In the genomic region with DNA sequence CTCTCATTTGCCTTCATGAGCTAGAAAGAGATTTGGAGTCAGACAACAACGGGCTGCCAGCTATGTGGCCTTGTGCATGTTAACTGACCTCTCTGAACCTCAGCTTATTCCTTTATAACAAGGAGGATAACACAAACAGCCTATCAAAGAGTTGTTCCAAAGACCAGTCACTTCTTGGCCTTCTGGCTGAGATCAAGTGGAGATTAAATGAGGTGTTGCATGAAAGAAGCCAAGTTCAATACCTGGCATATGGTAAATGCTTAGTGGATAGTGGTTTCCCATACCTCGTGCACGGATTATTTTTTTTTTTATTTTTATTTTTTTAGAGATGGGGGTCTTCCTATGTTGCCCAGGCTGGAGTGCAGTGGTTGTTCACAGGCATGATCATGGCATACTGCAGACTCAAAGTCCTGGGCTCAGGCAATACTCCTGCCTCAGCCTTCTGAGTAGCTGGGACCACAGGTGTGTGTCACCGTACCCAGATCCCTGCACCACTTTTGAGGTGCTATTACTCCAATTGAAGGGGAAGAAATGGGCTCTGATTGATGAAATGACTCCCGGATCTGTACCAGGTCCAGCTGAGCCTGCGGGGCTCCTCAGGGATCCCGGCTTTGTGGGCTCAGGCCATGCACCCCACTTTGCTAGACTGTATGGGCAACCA, we compare ENCODE assay signal across 19 cellular contexts. TPM values are rescaled to one million over a fixed set of nuclear protein-coding genes. Genes with fewer than 3 reads are reported as not detected.
DNase-seq lines count a peak whose midpoint lies in the region; ATAC-seq and TF ChIP-seq lines count a peak whose summit lies in the region.
"Had no signal": no experiment of that assay in that cellular context is flagged by ENCODE, and none has a peak within 500 bp of the region (broad histone marks: within the 10 kb centered on the region; RNA-seq: fewer than 3 reads in every experiment).

No MANE protein-coding gene starts in this region.

- H3K9me3 ChIP-seq in AG04450 (ENCODE audit: control insufficient read depth, insufficient read depth, low read length), result no peaks in the 10 kb centered on the region; the same call in 1 of the 2 replicates
- H3K9me3 ChIP-seq in CD8-positive, alpha-beta T cell (ENCODE audit: low read length), result no peaks in the 10 kb centered on the region
- H3K9me3 ChIP-seq: BE2C, pancreas had no signal

- H3K36me3 ChIP-seq in CD8-positive, alpha-beta T cell (ENCODE audit: insufficient read depth, low read length), result no peaks in the 10 kb centered on the region
- H3K36me3 ChIP-seq: BE2C, pancreas had no signal

- H3K27ac Mint-ChIP-seq in activated CD8-positive, alpha-beta T cell treated with anti-CD3 and anti-CD28 coated beads, Interleukin-2, amount 10 ng/mL, durations not matched to agents 7 days and 5 days, result peak overlapping the region; percentile 79
- peak overlapping the region; percentile 62 to 81 for H3K27ac Mint-ChIP-seq in natural killer cell
- no peak overlapping the region for H3K27ac Mint-ChIP-seq in CD8-positive, alpha-beta T cell
- H3K27ac Mint-ChIP-seq: stimulated activated naive B cell treated with anti-CD40 and anti-IgM and Interleukin-4, amounts not matched to agents 10 μg/mL and 1 μg/mL and 100 μg/mL, for 72 hours had no signal

- H3K9me3 Mint-ChIP-seq in activated CD8-positive, alpha-beta T cell treated with anti-CD3 and anti-CD28 coated beads, Interleukin-2, amount 10 ng/mL, durations not matched to agents 7 days and 5 days (ENCODE audit: insufficient read depth), result no peaks in the 10 kb centered on the region
- H3K9me3 Mint-ChIP-seq in natural killer cell, result no peaks in the 10 kb centered on the region
- no peaks in the 10 kb centered on the region for H3K9me3 Mint-ChIP-seq in CD8-positive, alpha-beta T cell
- H3K9me3 Mint-ChIP-seq: stimulated activated naive B cell treated with anti-CD40 and anti-IgM and Interleukin-4, amounts not matched to agents 10 μg/mL and 1 μg/mL and 100 μg/mL, for 72 hours had no signal

- no peak for DNase-seq in AG04450 (ENCODE audit: low read depth, low spot score)
- DNase-seq in HCEC 1CT, result peak; percentile 37
- DNase-seq in activated CD8-positive, alpha-beta T cell treated with anti-CD3 and anti-CD28 coated beads, Interleukin-2, amount 10 ng/mL, durations not matched to agents 7 days and 5 days, result no peak
- DNase-seq in natural killer cell, result no peak
- DNase-seq in NCI-H82 (lab: John Stamatoyannopoulos, UW), result no peak
- DNase-seq in CD8-positive, alpha-beta T cell, result no peak
- DNase-seq in medulla oblongata (ENCODE audit: extremely low spot score), result no peak
- DNase-seq: activated CD4-positive, alpha-beta T cell treated with anti-CD3 and anti-CD28 coated beads, Interleukin-2, amount 50 U/mL, for 48 hours; aorta; BE2C; DMS 273 treated with DMSO at 0.1 percent for 48 hours; head of caudate nucleus; kidney; NCI-H1436 treated with DMSO at 0.1 percent for 48 hours; NCI-H345; NK-92 treated with Interleukin-12 subunit alpha and Interleukin-12 subunit beta, amount 100 ng/mL, for 24 hours; stimulated activated naive B cell treated with anti-CD40 and anti-IgM and Interleukin-4, amounts not matched to agents 10 μg/mL and 1 μg/mL and 100 μg/mL, for 72 hours had no signal

- CTCF ChIA-PET in AG04450 (lab: Charles Lee), result interaction anchor here (1.0 to 10.2 kb wide), 6 partner anchors 19 to 119 kb away, joined by 3 to 101 read pairs (median 5); no protein-coding TSS in a partner anchor
- CTCF ChIA-PET in activated CD8-positive, alpha-beta T cell treated with anti-CD3 and anti-CD28 coated beads, Interleukin-2, amount 10 ng/mL, durations not matched to agents 7 days and 5 days (lab: Charles Lee), result interaction anchor here (1.3 to 15.0 kb wide), 13 partner anchors 7 to 88 kb away, joined by 3 to 241 read pairs (median 11); a partner anchor contains a TSS
- CTCF ChIA-PET in CD8-positive, alpha-beta T cell (lab: Charles Lee), result interaction anchor here (0.8 to 64.7 kb wide), 5 partner anchors 9 to 88 kb away, joined by 3 to 2176 read pairs (median 3); a partner anchor contains a TSS

- H3K27me3 Mint-ChIP-seq in activated CD8-positive, alpha-beta T cell treated with anti-CD3 and anti-CD28 coated beads, Interleukin-2, amount 10 ng/mL, durations not matched to agents 7 days and 5 days (ENCODE audit: low read depth), result no peaks in the 10 kb centered on the region
- no peaks in the 10 kb centered on the region for H3K27me3 Mint-ChIP-seq in natural killer cell (ENCODE audit: low read depth in 2 of 2)
- H3K27me3 Mint-ChIP-seq in CD8-positive, alpha-beta T cell (ENCODE audit: low read depth), result no peaks in the 10 kb centered on the region
- H3K27me3 Mint-ChIP-seq: stimulated activated naive B cell treated with anti-CD40 and anti-IgM and Interleukin-4, amounts not matched to agents 10 μg/mL and 1 μg/mL and 100 μg/mL, for 72 hours had no signal

- no peak for TF ChIP-seq CTCF in AG04450 (IDR thresholded peaks at IDR 0.05; ENCODE audit: low read depth, low read length)
- TF ChIP-seq CTCF in natural killer cell (IDR thresholded peaks at IDR 0.05), result no peak
- no peak for TF ChIP-seq CTCF in CD8-positive, alpha-beta T cell (IDR thresholded peaks at IDR 0.05)

- intact Hi-C loops in natural killer cell (cut with micrococcal nuclease), result no loop called here
- intact Hi-C loops in CD8-positive, alpha-beta T cell (cut with DNase I, micrococcal nuclease), result loop anchor here in 1 of 2 experiments (10.0 kb wide), 1 partner anchor 196 kb away; a partner anchor contains a TSS

- peaks cover 25% of the 10 kb centered on the region for H3K36me3 Mint-ChIP-seq in activated CD8-positive, alpha-beta T cell treated with anti-CD3 and anti-CD28 coated beads, Interleukin-2, amount 10 ng/mL, durations not matched to agents 7 days and 5 days (ENCODE audit: low read depth)
- no peaks in the 10 kb centered on the region for H3K36me3 Mint-ChIP-seq in natural killer cell
- H3K36me3 Mint-ChIP-seq in CD8-positive, alpha-beta T cell, result peaks cover 4% of the 10 kb centered on the region

- H3K4me1 Mint-ChIP-seq in activated CD8-positive, alpha-beta T cell treated with anti-CD3 and anti-CD28 coated beads, Interleukin-2, amount 10 ng/mL, durations not matched to agents 7 days and 5 days (ENCODE audit: low read depth), result peaks cover 32% of the 10 kb centered on the region
- H3K4me1 Mint-ChIP-seq in natural killer cell, result peaks cover 31 to 42% of the 10 kb centered on the region in 2 donors
- peaks cover 32% of the 10 kb centered on the region for H3K4me1 Mint-ChIP-seq in CD8-positive, alpha-beta T cell (ENCODE audit: low read depth)

- POLR2A ChIA-PET in AG04450 (lab: Yijun Ruan, JAX), result interaction anchor here (0.7 to 4.1 kb wide), 6 partner anchors 16 to 72 kb away, joined by 3 to 38 read pairs (median 4); a partner anchor contains a TSS
- POLR2A ChIA-PET in activated CD8-positive, alpha-beta T cell treated with anti-CD3 and anti-CD28 coated beads, Interleukin-2, amount 10 ng/mL, durations not matched to agents 7 days and 5 days (lab: Charles Lee), result interaction anchor here (0.6 to 2.1 kb wide), 4 partner anchors 8 to 37 kb away, joined by 3 to 5 read pairs (median 4); no protein-coding TSS in a partner anchor
- POLR2A ChIA-PET in CD8-positive, alpha-beta T cell (lab: Charles Lee), result interaction anchor here (1.0 to 4.3 kb wide), 3 partner anchors 9 to 37 kb away, joined by 3 to 37 read pairs (median 6); a partner anchor contains a TSS

- H3K4me3 Mint-ChIP-seq in activated CD8-positive, alpha-beta T cell treated with anti-CD3 and anti-CD28 coated beads, Interleukin-2, amount 10 ng/mL, durations not matched to agents 7 days and 5 days, result no peak overlapping the region
- H3K4me3 Mint-ChIP-seq in natural killer cell, result no peak overlapping the region
- H3K4me3 Mint-ChIP-seq in CD8-positive, alpha-beta T cell, result no peak overlapping the region

- no peaks in the 10 kb centered on the region for H3K27me3 ChIP-seq in AG04450 (ENCODE audit: control insufficient read depth, insufficient read depth, low read length)
- H3K27me3 ChIP-seq in CD8-positive, alpha-beta T cell (ENCODE audit: insufficient read depth, low read length), result no peaks in the 10 kb centered on the region
- H3K27me3 ChIP-seq: BE2C, pancreas had no signal

- no peak for ATAC-seq in activated CD8-positive, alpha-beta T cell treated with anti-CD3 and anti-CD28 coated beads, Interleukin-2, amount 10 ng/mL, durations not matched to agents 7 days and 5 days
- no peak for ATAC-seq in natural killer cell
- ATAC-seq in HG02759 (IDR thresholded peaks at IDR 0.05; ENCODE audit: unreplicated experiment), result no peak
- no peak for ATAC-seq in CD8-positive, alpha-beta T cell
- ATAC-seq: pancreas; stimulated activated naive B cell treated with anti-CD40 and anti-IgM and Interleukin-4, amounts not matched to agents 10 μg/mL and 1 μg/mL and 100 μg/mL, for 72 hours had no signal

- H3K27ac ChIP-seq in AG04450 (ENCODE audit: low read depth, low read length), result peak overlapping the region; percentile 70
- no peak overlapping the region for H3K27ac ChIP-seq in CD8-positive, alpha-beta T cell (ENCODE audit: low read depth, low read length)
- H3K27ac ChIP-seq: pancreas had no signal

- no peak overlapping the region for H3K4me3 ChIP-seq in AG04450 (ENCODE audit: low read depth, low read length)
- no peak overlapping the region for H3K4me3 ChIP-seq in CD8-positive, alpha-beta T cell (ENCODE audit: low read depth, low read length)
- H3K4me3 ChIP-seq: pancreas had no signal

- H3K4me1 ChIP-seq in CD8-positive, alpha-beta T cell (ENCODE audit: insufficient read depth, low read length), result peaks cover 25% of the 10 kb centered on the region

RNA-seq across cellular contexts. Expression of a gene that starts 4.9 kb away (rescaled TPM):
- polyA plus RNA-seq in AG04450 (2011; rRNA removed), result 5,926 and 7,935 TPM in 2 replicates
- 3,546 and 5,412 TPM in 2 replicates for polyA minus RNA-seq in AG04450 (2011; rRNA and poly(A)+ RNA removed)
- 1,000 to 10,000 TPM; 1,444 to 1,502 TPM for total RNA-seq in activated CD8-positive, alpha-beta T cell treated with anti-CD3 and anti-CD28 coated beads, Interleukin-2, amount 10 ng/mL, durations not matched to agents 7 days and 5 days
- total RNA-seq in natural killer cell, result 100 to 1,000 TPM; 195 to 218 (median 214) TPM
- total RNA-seq in CD8-positive, alpha-beta T cell, result 10 to 100 TPM; 20.8 to 29.4 TPM

RNA-seq across cellular contexts. Expression of a gene that starts 5.8 kb away (rescaled TPM):
- polyA plus RNA-seq in AG04450 (2011; rRNA removed), result 10.4 and 11.8 TPM in 2 replicates
- 10.9 and 13.9 TPM in 2 replicates for polyA minus RNA-seq in AG04450 (2011; rRNA and poly(A)+ RNA removed)
- 10 to 100 TPM; 42.6 to 45.3 TPM for total RNA-seq in activated CD8-positive, alpha-beta T cell treated with anti-CD3 and anti-CD28 coated beads, Interleukin-2, amount 10 ng/mL, durations not matched to agents 7 days and 5 days
- total RNA-seq in natural killer cell, result 10 to 100 TPM; 28.0 to 45.1 (median 39.0) TPM
- total RNA-seq in CD8-positive, alpha-beta T cell, result 10 to 100 TPM; 25.1 to 29.1 TPM

RNA-seq across cellular contexts. Expression of a gene that starts 16.5 kb away (rescaled TPM):
- polyA plus RNA-seq in AG04450 (2011; rRNA removed), result 37.0 and 76.4 TPM in 2 replicates
- 78.8 and 114 TPM in 2 replicates for polyA minus RNA-seq in AG04450 (2011; rRNA and poly(A)+ RNA removed)
- total RNA-seq in activated CD8-positive, alpha-beta T cell treated with anti-CD3 and anti-CD28 coated beads, Interleukin-2, amount 10 ng/mL, durations not matched to agents 7 days and 5 days, result 10 to 100 TPM; 45.2 to 45.8 TPM
- 10 to 100 TPM; 25.1 to 38.5 (median 25.8) TPM for total RNA-seq in natural killer cell
- 1 to 10 TPM; 7.3 to 7.4 TPM for total RNA-seq in CD8-positive, alpha-beta T cell

RNA-seq across cellular contexts. Expression of a gene that starts 21.8 kb away (rescaled TPM):
- 11.7 and 17.7 TPM in 2 replicates for polyA plus RNA-seq in AG04450 (2011; rRNA removed)
- polyA minus RNA-seq in AG04450 (2011; rRNA and poly(A)+ RNA removed), result 6.3 and 9.7 TPM in 2 replicates
- 10 to 100 TPM; 31.5 to 33.5 TPM for total RNA-seq in activated CD8-positive, alpha-beta T cell treated with anti-CD3 and anti-CD28 coated beads, Interleukin-2, amount 10 ng/mL, durations not matched to agents 7 days and 5 days
- total RNA-seq in natural killer cell, result 10 to 100 TPM in 2 of 3 donors, 1 to 10 TPM in 1; 8.3 to 14.2 (median 13.4) TPM
- total RNA-seq in CD8-positive, alpha-beta T cell, result 1 to 10 TPM; 2.4 to 3.2 TPM

RNA-seq across cellular contexts. Expression of a gene that starts 40.9 kb away (rescaled TPM):
- 8.4 and 11.3 TPM in 2 replicates for polyA plus RNA-seq in AG04450 (2011; rRNA removed)
- 12.8 and 14.4 TPM in 2 replicates for polyA minus RNA-seq in AG04450 (2011; rRNA and poly(A)+ RNA removed)
- total RNA-seq in activated CD8-positive, alpha-beta T cell treated with anti-CD3 and anti-CD28 coated beads, Interleukin-2, amount 10 ng/mL, durations not matched to agents 7 days and 5 days, result 100 to 1,000 TPM; 216 to 218 TPM
- 100 to 1,000 TPM; 163 to 189 (median 163) TPM for total RNA-seq in natural killer cell
- 10 to 100 TPM; 51.5 to 52.9 TPM for total RNA-seq in CD8-positive, alpha-beta T cell

Comparison
In these comparisons a context has a peak if more than half of its experiments do, and no peak if none do; other contexts are left out.
1. RNA of a gene that starts 4.9 kb away (total RNA-seq): 1,444 to 1,502 TPM in activated CD8-positive, alpha-beta T cell treated with anti-CD3 and anti-CD28 coated beads, Interleukin-2, amount 10 ng/mL, durations not matched to agents 7 days and 5 days; 195 to 218 TPM in natural killer cell and 20.8 to 29.4 TPM in CD8-positive, alpha-beta T cell; every median in the first group is over 4 times any median in the second.